2 cellular contexts compared by ENCODE assay signal in genomic region chr17:58997756-58998553, GRCh38.
TF ChIP-seq lines count a peak whose summit lies in the region.

No MANE protein-coding gene starts in this region.

TF ChIP-seq in liver, 16 proteins besides CTCF, POLR2A, EP300 and RAD21 (continued from another document):
- TF ChIP-seq ATF3 (IDR thresholded peaks at IDR 0.05): no peak
- TF ChIP-seq JUND (IDR thresholded peaks at IDR 0.05): no peak
- TF ChIP-seq GABPA (IDR thresholded peaks at IDR 0.05 in 1 of 2, conservative IDR thresholded peaks at IDR 0.05 in 1 of 2): no peak
- no peak for TF ChIP-seq REST (IDR thresholded peaks at IDR 0.05)

TF ChIP-seq in HepG2, 621 proteins besides CTCF, POLR2A, EP300 and RAD21 (continued from another document):
- no peak for TF ChIP-seq GPBP1L1 (CRISPR knock-in tag; IDR thresholded peaks at IDR 0.05)
- no peak for TF ChIP-seq ARID2 (CRISPR knock-in tag; IDR thresholded peaks at IDR 0.05; ENCODE audit: borderline replicate concordance)
- no peak for TF ChIP-seq DBP (CRISPR knock-in tag; IDR thresholded peaks at IDR 0.05; ENCODE audit: not compliant biosample characterization)
- TF ChIP-seq ZBTB20 (CRISPR knock-in tag; IDR thresholded peaks at IDR 0.05; ENCODE audit: borderline replicate concordance, low read depth): no peak
- TF ChIP-seq SIN3B (IDR thresholded peaks at IDR 0.05; ENCODE audit: low read length): no peak
- TF ChIP-seq ZNF616 (CRISPR knock-in tag; IDR thresholded peaks at IDR 0.05; ENCODE audit: low read depth): no peak
